19 cellular contexts compared by ENCODE assay signal in genomic region chr3:53566450-53567145, GRCh38.
DNase-seq lines count a peak whose midpoint lies in the region; ATAC-seq and TF ChIP-seq lines count a peak whose summit lies in the region.
"Had no signal": no experiment of that assay in that cellular context is flagged by ENCODE, and none has a peak within 500 bp of the region (broad histone marks: within the 10 kb centered on the region; RNA-seq: fewer than 3 reads in every experiment).

No MANE protein-coding gene starts in this region.

- ATAC-seq in left lung, result peak; percentile 7
- ATAC-seq in HG02840 (IDR thresholded peaks at IDR 0.05; ENCODE audit: low FRiP score, unreplicated experiment), result no peak
- no peak for ATAC-seq in HG02852 (IDR thresholded peaks at IDR 0.05; ENCODE audit: unreplicated experiment)
- no peak for ATAC-seq in GM19463 (IDR thresholded peaks at IDR 0.05; ENCODE audit: unreplicated experiment)
- ATAC-seq: CD8-positive, alpha-beta T cell; Panc1 had no signal

- no peaks in the 10 kb centered on the region for H3K36me3 Mint-ChIP-seq in MCF 10A (ENCODE audit: insufficient read depth, unreplicated experiment)
- H3K36me3 Mint-ChIP-seq: CD8-positive, alpha-beta T cell had no signal

- DNase-seq in breast epithelium (ENCODE audit: low spot score in 2 of 2) (no peak), MCF 10A (ENCODE audit: unreplicated experiment) (no peak), NT2/D1 (ENCODE audit: low read depth, low spot score) (peak; percentile 36), left lung (no peak), NCI-H2081 (lab: John Stamatoyannopoulos, UW) (no peak)
- DNase-seq: 8988T; BE2C; CD8-positive, alpha-beta T cell; DMS79; GOT3; HFFc6; MV-4-11; NCI-H1436; NCI-H2029; NCI-H524 had no signal

- TF ChIP-seq CTCF in breast epithelium (IDR thresholded peaks at IDR 0.05) (no peak), MCF 10A (IDR thresholded peaks at IDR 0.05; ENCODE audit: unreplicated experiment) (no peak), left lung (IDR thresholded peaks at IDR 0.05) (no peak)

- peak overlapping the region; percentile 30 to 34 for H3K27ac ChIP-seq in breast epithelium
- no peak overlapping the region for H3K27ac ChIP-seq in left lung

- H3K9ac ChIP-seq in NT2/D1 (ENCODE audit: insufficient read length, low read depth), result no peak overlapping the region

- H3K27ac Mint-ChIP-seq in MCF 10A (ENCODE audit: low read depth, unreplicated experiment), result no peak overlapping the region
- H3K27ac Mint-ChIP-seq: CD8-positive, alpha-beta T cell; HFFc6 had no signal

- no peak overlapping the region for H3K4me3 Mint-ChIP-seq in MCF 10A (ENCODE audit: unreplicated experiment)
- H3K4me3 Mint-ChIP-seq: CD8-positive, alpha-beta T cell; HFFc6 had no signal

- peaks cover 52% of the 10 kb centered on the region for H3K27me3 Mint-ChIP-seq in MCF 10A (ENCODE audit: insufficient read depth, unreplicated experiment)

- H3K4me1 Mint-ChIP-seq in MCF 10A (ENCODE audit: insufficient read depth, unreplicated experiment), result no peaks in the 10 kb centered on the region

- intact Hi-C loops in breast epithelium (cut with DNase I; ENCODE audit: low total_unique reads), result no loop called here
- intact Hi-C loops in MCF 10A (cut with micrococcal nuclease), result no loop called here
- intact Hi-C loops in left lung (cut with DNase I), result no loop called here

- TF ChIP-seq POLR2A in breast epithelium (IDR thresholded peaks at IDR 0.05), result no peak

- no peak overlapping the region for H3K4me3 ChIP-seq in breast epithelium
- H3K4me3 ChIP-seq in NT2/D1 (ENCODE audit: insufficient read length, low read depth), result no peak overlapping the region
- H3K4me3 ChIP-seq in left lung, result no peak overlapping the region

- H3K36me3 ChIP-seq in breast epithelium, result no peaks in the 10 kb centered on the region
- H3K36me3 ChIP-seq in NT2/D1 (ENCODE audit: insufficient read depth, insufficient read length, low read length), result no peaks in the 10 kb centered on the region
- no peaks in the 10 kb centered on the region for H3K36me3 ChIP-seq in left lung
- H3K36me3 ChIP-seq: BE2C had no signal

- H3K9me3 Mint-ChIP-seq in MCF 10A (ENCODE audit: unreplicated experiment), result no peaks in the 10 kb centered on the region
- H3K9me3 Mint-ChIP-seq: CD8-positive, alpha-beta T cell; HFFc6 had no signal

- H3K4me1 ChIP-seq in breast epithelium, result no peaks in the 10 kb centered on the region
- peaks cover 3% of the 10 kb centered on the region for H3K4me1 ChIP-seq in NT2/D1 (ENCODE audit: insufficient read depth, insufficient read length)
- H3K4me1 ChIP-seq in left lung, result peaks cover under 1 to 10% of the 10 kb centered on the region in 2 donors
- H3K4me1 ChIP-seq: BE2C had no signal

- H3K27me3 ChIP-seq in breast epithelium (no peaks in the 10 kb centered on the region), NT2/D1 (ENCODE audit: insufficient read depth, insufficient read length) (no peaks in the 10 kb centered on the region), left lung (peaks cover 0 to 8% of the 10 kb centered on the region in 2 donors)
- H3K27me3 ChIP-seq: BE2C had no signal

- no peaks in the 10 kb centered on the region for H3K9me3 ChIP-seq in breast epithelium
- H3K9me3 ChIP-seq in NT2/D1 (ENCODE audit: insufficient read depth, low read length), result no peaks in the 10 kb centered on the region
- H3K9me3 ChIP-seq in left lung, result no peaks in the 10 kb centered on the region
- H3K9me3 ChIP-seq: BE2C had no signal

- no TSS peak for BruUV-seq in MCF 10A (replicated peaks; lab: Mats Ljungman, UMichigan)

- POLR2A ChIA-PET in MCF 10A (lab: Yijun Ruan, JAX), result no interaction called here

- CTCF ChIA-PET in MCF 10A (lab: Yijun Ruan, JAX), result no interaction called here

Comparison
In these comparisons a context has a peak if more than half of its experiments do, and no peak if none do; other contexts are left out.
1. H3K27ac ChIP-seq: peak in breast epithelium (2 of 2); none in left lung (0 of 2).